In genomic region chr2:182717451-182718215, GRCh38 we compare ENCODE assay signal across 8 cellular contexts. TPM values are rescaled to one million over a fixed set of nuclear protein-coding genes. Genes with fewer than 3 reads are reported as not detected.
DNase-seq lines count a peak whose midpoint lies in the region; ATAC-seq and TF ChIP-seq lines count a peak whose summit lies in the region.

No MANE protein-coding gene starts in this region.

- no TSS peak for BruUV-seq in OCI-LY7 (replicated peaks; lab: Mats Ljungman, UMichigan)

- TF ChIP-seq CTCF in cardiac muscle cell (IDR thresholded peaks at IDR 0.05; ENCODE audit: low read depth, low read length) (no peak), right atrium auricular region (IDR thresholded peaks at IDR 0.05) (no peak), OCI-LY7 (conservative IDR thresholded peaks at IDR 0.05; ENCODE audit: low read length) (no peak), prostate gland (IDR thresholded peaks at IDR 0.05) (no peak)

- H3K9me3 ChIP-seq in cardiac muscle cell (ENCODE audit: low read depth), result no peaks in the 10 kb centered on the region
- no peaks in the 10 kb centered on the region for H3K9me3 ChIP-seq in right atrium auricular region
- no peaks in the 10 kb centered on the region for H3K9me3 ChIP-seq in OCI-LY7 (ENCODE audit: low read length)
- H3K9me3 ChIP-seq in muscle layer of duodenum (ENCODE audit: control insufficient read depth in 1 of 2, low read length in 2 of 2), result no peaks in the 10 kb centered on the region
- no peaks in the 10 kb centered on the region for H3K9me3 ChIP-seq in prostate gland

- H3K4me3 ChIP-seq in cardiac muscle cell (peak overlapping the region; percentile 6), right atrium auricular region (no peak overlapping the region), OCI-LY7 (ENCODE audit: low read depth, low read length, poor library complexity, severe bottlenecking) (peak overlapping the region; percentile 87), muscle layer of duodenum (ENCODE audit: low read depth in 1 of 2, low read length in 2 of 2) (peak overlapping the region; percentile 98 to 99), prostate gland (no peak overlapping the region)

- no peaks in the 10 kb centered on the region for H4K20me1 ChIP-seq in OCI-LY7 (ENCODE audit: insufficient read depth, low read length)

- TF ChIP-seq POLR2A in prostate gland (IDR thresholded peaks at IDR 0.05), result no peak

- H2AFZ ChIP-seq in OCI-LY7 (ENCODE audit: low read length), result peak overlapping the region; percentile 73; the same call in 1 of the 2 replicates

- 57% methylated on average over 2 of the region's 2 CpGs for WGBS in prostate gland

- peak overlapping the region; percentile 92 for H3K4me2 ChIP-seq in OCI-LY7 (ENCODE audit: low read length)

- H3K27me3 ChIP-seq in cardiac muscle cell (no peaks in the 10 kb centered on the region), right atrium auricular region (no peaks in the 10 kb centered on the region), muscle layer of duodenum (ENCODE audit: low read depth, low read length) (no peaks in the 10 kb centered on the region), prostate gland (replicated peaks; ENCODE audit: insufficient read depth) (no peaks in the 10 kb centered on the region)

- intact Hi-C loops in OCI-LY7 (cut with micrococcal nuclease; ENCODE audit: unreplicated experiment) (loop anchor here (5.0 to 10.0 kb wide), 3 partner anchors 50 to 1730 kb away; no protein-coding TSS in a partner anchor), prostate gland (cut with DNase I) (no loop called here)

- H3K79me2 ChIP-seq in OCI-LY7 (ENCODE audit: insufficient read depth, low read depth, low read length), result peaks cover 61% of the 10 kb centered on the region

- POLR2A ChIA-PET in OCI-LY7 (lab: Charles Lee), result interaction anchor here (0.5 to 7.3 kb wide), 12 partner anchors 12 to 407 kb away, joined by 3 to 68 read pairs (median 4); partner anchors contain the start of gene NUP35

- ATAC-seq in HG02870 (IDR thresholded peaks at IDR 0.05; ENCODE audit: unreplicated experiment), result peak; percentile 26

- H3K36me3 ChIP-seq in cardiac muscle cell, result peaks cover 17% of the 10 kb centered on the region
- peaks cover 7% of the 10 kb centered on the region for H3K36me3 ChIP-seq in right atrium auricular region
- H3K36me3 ChIP-seq in OCI-LY7 (ENCODE audit: insufficient read depth, low read length), result peaks cover 39% of the 10 kb centered on the region
- peaks cover 4 to 8% of the 10 kb centered on the region in 2 donors for H3K36me3 ChIP-seq in muscle layer of duodenum (ENCODE audit: control insufficient read depth in 1 of 2, insufficient read depth in 2 of 2, low read length in 2 of 2)
- no peaks in the 10 kb centered on the region for H3K36me3 ChIP-seq in prostate gland

- no peak for DNase-seq in cardiac muscle cell (ENCODE audit: low read depth in 1 of 2, low spot score in 1 of 2)
- no peak for DNase-seq in right atrium auricular region (ENCODE audit: low spot score)
- DNase-seq in OCI-LY7 (ENCODE audit: low spot score), result peak; percentile 78
- DNase-seq in 8988T, result no peak
- DNase-seq in prostate gland (ENCODE audit: low spot score), result no peak
- DNase-seq in cerebellar nuclear complex (lab: John Stamatoyannopoulos, UW), result no peak

- H3K9me2 ChIP-seq in OCI-LY7 (ENCODE audit: insufficient read depth, low read length), result no peaks in the 10 kb centered on the region

- H3K27ac ChIP-seq in cardiac muscle cell (no peak overlapping the region), right atrium auricular region (no peak overlapping the region), OCI-LY7 (ENCODE audit: low read depth, low read length, poor library complexity, severe bottlenecking) (peak overlapping the region; percentile 95), muscle layer of duodenum (ENCODE audit: low read length) (no peak overlapping the region), prostate gland (no peak overlapping the region)

- peaks cover 6% of the 10 kb centered on the region for H3K4me1 ChIP-seq in cardiac muscle cell (ENCODE audit: low read depth)
- peaks cover 0 to 27% of the 10 kb centered on the region in 2 donors for H3K4me1 ChIP-seq in right atrium auricular region
- H3K4me1 ChIP-seq in OCI-LY7 (ENCODE audit: insufficient read depth, low read length, poor library complexity, severe bottlenecking), result peaks cover 42% of the 10 kb centered on the region
- peaks cover 3 to 12% of the 10 kb centered on the region in 2 donors for H3K4me1 ChIP-seq in muscle layer of duodenum (ENCODE audit: control insufficient read depth in 1 of 2, insufficient read depth in 2 of 2, low read length in 2 of 2)
- no peaks in the 10 kb centered on the region for H3K4me1 ChIP-seq in prostate gland (replicated peaks)

- CTCF ChIA-PET in OCI-LY7 (lab: Charles Lee; ENCODE audit: unreplicated experiment), result interaction anchor here (0.8 kb wide), 1 partner anchor 175 kb away, joined by 3 read pairs; no protein-coding TSS in a partner anchor

RNA-seq across cellular contexts. Expression of gene DNAJC10, which starts 1.6 kb away (rescaled TPM):
- total RNA-seq in cardiac muscle cell (76.4 and 84.7 TPM in 2 replicates), right atrium auricular region (10 to 100 TPM; 26.1 to 29.4 TPM), OCI-LY7 (2022) (226 and 227 TPM in 2 replicates), prostate gland (10 to 100 TPM; 42.8 to 52.9 TPM)
- 74.6 and 95.8 TPM in 2 replicates for polyA plus RNA-seq in cardiac muscle cell
- 117 and 151 TPM in 2 replicates for total RNA-seq in OCI-LY7 (2014; rRNA removed; shearing (Covaris generic))

Comparison
In these comparisons a context has a peak if more than half of its experiments do, and no peak if none do; other contexts are left out.
1. H3K4me3 ChIP-seq: peak in cardiac muscle cell (single experiment), OCI-LY7 (single experiment) and muscle layer of duodenum (2 of 2); none in right atrium auricular region (0 of 2) and prostate gland (0 of 2).